In the genomic region with DNA sequence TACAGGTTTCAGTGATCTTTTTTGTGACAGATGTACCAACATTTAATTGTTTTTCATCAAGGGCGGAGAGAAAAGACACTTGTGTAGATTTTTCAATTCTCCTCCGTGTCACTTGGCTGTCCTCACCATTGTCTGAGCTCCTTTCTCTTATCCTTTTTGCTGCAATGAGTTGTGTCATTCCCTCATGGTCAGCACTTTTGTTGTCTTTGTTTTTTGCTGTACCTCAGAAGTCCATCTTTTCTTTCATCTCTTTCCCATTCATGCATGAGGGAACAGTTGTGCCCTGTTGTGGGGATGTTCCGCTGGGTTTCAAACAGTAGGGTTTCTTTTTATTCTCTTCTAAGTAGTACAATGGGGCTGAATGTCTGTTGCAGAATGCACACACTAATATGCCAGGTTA, we compare ENCODE assay signal across 22 cellular contexts.
DNase-seq lines count a peak whose midpoint lies in the region; ATAC-seq, FAIRE-seq and TF ChIP-seq lines count a peak whose summit lies in the region.
"Had no signal": no experiment of that assay in that cellular context is flagged by ENCODE, and none has a peak within 500 bp of the region (broad histone marks: within the 10 kb centered on the region; RNA-seq: fewer than 3 reads in every experiment).

No MANE protein-coding gene starts in this region.

- H3K4me3 Mint-ChIP-seq in brain (peak overlapping the region in 2 of 5 experiments; percentile 38 to 77), neural crest cell (peak overlapping the region; percentile 62)
- H3K4me3 Mint-ChIP-seq: CD4-positive, alpha-beta memory T cell had no signal

- H3K4me2 ChIP-seq in HepG2 (ENCODE audit: low read depth, low read length) (no peak overlapping the region), PC-9 (no peak overlapping the region)
- H3K4me2 ChIP-seq: BLaER1 treated with 17β-estradiol and CSF1 and Interleukin-3, amounts not matched to agents 10 nM and 100 nM had no signal

- H3K4me1 Mint-ChIP-seq in brain (peaks cover 47% of the 10 kb centered on the region), neural crest cell (peaks cover 67% of the 10 kb centered on the region)

- H3K36me3 ChIP-seq in HepG2 (replicated peaks in 1 of 2; ENCODE audit: control insufficient read depth in 1 of 2, insufficient read depth in 2 of 2, low read length in 2 of 2), result no peaks in the 10 kb centered on the region
- H3K36me3 ChIP-seq in right lobe of liver, result no peaks in the 10 kb centered on the region
- H3K36me3 ChIP-seq in PC-9 (ENCODE audit: low read depth), result no peaks in the 10 kb centered on the region
- H3K36me3 ChIP-seq: BLaER1 treated with 17β-estradiol and CSF1 and Interleukin-3, amounts not matched to agents 10 nM and 100 nM had no signal

- H4K20me1 ChIP-seq in HepG2 (ENCODE audit: insufficient read depth, low read length) (no peaks in the 10 kb centered on the region), PC-9 (ENCODE audit: insufficient read depth) (no peaks in the 10 kb centered on the region)
- H4K20me1 ChIP-seq: BLaER1 treated with 17β-estradiol and CSF1 and Interleukin-3, amounts not matched to agents 10 nM and 100 nM had no signal

- in situ Hi-C loops in HepG2 (cut with HindIII; ENCODE audit: extremely low pct_ligation_motif_present, low pct_unique_long_range_greater_than_20kb), result no loop called here
- in situ Hi-C loops in G401 (cut with HindIII; ENCODE audit: low sequenced_read_pairs), result no loop called here

- ATAC-seq in HepG2 (no peak), right lobe of liver (no peak), left colon (no peak)
- ATAC-seq: Panc1, SK-N-SH treated with all-trans-retinoic acid at 6 μM for 48 hours had no signal

- POLR2A ChIA-PET in HepG2 (lab: Yijun Ruan, JAX) (no interaction called here), PC-9 (lab: Charles Lee; ENCODE audit: unreplicated experiment) (no interaction called here)

- H3K27me3 ChIP-seq in HepG2 (ENCODE audit: control insufficient read depth in 1 of 2, insufficient read depth in 2 of 2, low read length in 2 of 2), result no peaks in the 10 kb centered on the region
- no peaks in the 10 kb centered on the region for H3K27me3 ChIP-seq in right lobe of liver
- no peaks in the 10 kb centered on the region for H3K27me3 ChIP-seq in PC-9 (ENCODE audit: insufficient read depth, low read depth)
- H3K27me3 ChIP-seq: BLaER1 treated with 17β-estradiol and CSF1 and Interleukin-3, amounts not matched to agents 10 nM and 100 nM had no signal

- no peak overlapping the region for H3K9ac ChIP-seq in HepG2 (ENCODE audit: insufficient read depth, low read depth, low read length)
- H3K9ac ChIP-seq: BLaER1 treated with 17β-estradiol and CSF1 and Interleukin-3, amounts not matched to agents 10 nM and 100 nM had no signal

- H3K36me3 Mint-ChIP-seq in brain, result no peaks in the 10 kb centered on the region
- no peaks in the 10 kb centered on the region for H3K36me3 Mint-ChIP-seq in neural crest cell (ENCODE audit: low read depth)

- H3F3A ChIP-seq in PC-9 (ENCODE audit: insufficient read depth, low read depth), result no peaks in the 10 kb centered on the region

- H3K4me3 ChIP-seq in HepG2 (replicated peaks in 1 of 3; ENCODE audit: insufficient read depth in 1 of 3, low read depth in 2 of 3, low read length in 3 of 3) (no peak overlapping the region), right lobe of liver (no peak overlapping the region), PC-9 (no peak overlapping the region)
- H3K4me3 ChIP-seq: BLaER1 treated with 17β-estradiol and CSF1 and Interleukin-3, amounts not matched to agents 10 nM and 100 nM had no signal

- TF ChIP-seq RAD21 in HepG2 (CRISPR knock-in tag; IDR thresholded peaks at IDR 0.05), result no peak

- TF ChIP-seq EP300 in HepG2 (IDR thresholded peaks at IDR 0.05; ENCODE audit: low read depth in 2 of 2, low read length in 2 of 2) (no peak), HepG2 (CRISPR knock-in tag; IDR thresholded peaks at IDR 0.05; ENCODE audit: borderline replicate concordance) (no peak)

- H3K27ac Mint-ChIP-seq in brain (peak overlapping the region in 3 of 5 experiments; percentile 0 to 94 (median 2)), neural crest cell (ENCODE audit: unreplicated experiment) (peak overlapping the region; percentile 79)
- H3K27ac Mint-ChIP-seq: CD4-positive, alpha-beta memory T cell had no signal

- no peak for FAIRE-seq in HepG2 (lab: Jason Lieb, UNC)
- FAIRE-seq: GM19239 had no signal

- TF ChIP-seq CTCF in HepG2 (CRISPR knock-in tag; IDR thresholded peaks at IDR 0.05), result no peak
- no peak for TF ChIP-seq CTCF in right lobe of liver (IDR thresholded peaks at IDR 0.05)
- no peak for TF ChIP-seq CTCF in brain (conservative IDR thresholded peaks at IDR 0.05)
- TF ChIP-seq CTCF in neural crest cell (conservative IDR thresholded peaks at IDR 0.05), result no peak
- TF ChIP-seq CTCF in PC-9 (conservative IDR thresholded peaks at IDR 0.05), result no peak

- no peaks in the 10 kb centered on the region for H3K9me2 ChIP-seq in PC-9 (ENCODE audit: insufficient read depth)

- H3K27me3 Mint-ChIP-seq in brain (peaks cover 4% of the 10 kb centered on the region), neural crest cell (ENCODE audit: low read depth) (no peaks in the 10 kb centered on the region)
- H3K27me3 Mint-ChIP-seq: CD4-positive, alpha-beta memory T cell had no signal

- no peak for DNase-seq in HepG2 (ENCODE audit: low spot score)
- no peak for DNase-seq in right lobe of liver
- DNase-seq in neural crest cell (ENCODE audit: low read depth, low spot score), result no peak
- no peak for DNase-seq in PC-9
- no peak for DNase-seq in G401 (ENCODE audit: low spot score)
- no peak for DNase-seq in left colon
- DNase-seq: 8988T; CD4-positive, alpha-beta memory T cell; DMS153; GDM1; Kasumi-1; NCI-H1694 treated with DMSO at 0.1 percent for 48 hours; NCI-H2107; NCI-H510A treated with DMSO at 0.1 percent for 48 hours; NCI-H774; NK-92 treated with Interleukin-12 subunit alpha and Interleukin-12 subunit beta, amount 100 ng/mL, for 24 hours; SIG-M5 had no signal

- intact Hi-C loops in HepG2 (cut with micrococcal nuclease; ENCODE audit: unreplicated experiment) (no loop called here), right lobe of liver (cut with DNase I) (no loop called here), PC-9 (cut with micrococcal nuclease; ENCODE audit: unreplicated experiment) (no loop called here), left colon (cut with DNase I, micrococcal nuclease) (no loop called here)

- peaks cover 0 to 7% (median 0%) of the 10 kb centered on the region in 5 experiments for H3K9me3 Mint-ChIP-seq in brain
- H3K9me3 Mint-ChIP-seq in neural crest cell, result no peaks in the 10 kb centered on the region
- H3K9me3 Mint-ChIP-seq: CD4-positive, alpha-beta memory T cell had no signal

- no peak for TF ChIP-seq POLR2A in HepG2 (IDR thresholded peaks at IDR 0.05; ENCODE audit: insufficient read depth in 1 of 2, low read depth in 2 of 2, low read length in 2 of 2)
- TF ChIP-seq POLR2A in right lobe of liver (IDR thresholded peaks at IDR 0.05), result no peak

- H3K9me3 ChIP-seq in HepG2 (ENCODE audit: low read length) (no peaks in the 10 kb centered on the region), right lobe of liver (peaks cover 0 to 3% (median 0%) of the 10 kb centered on the region in 4 donors), PC-9 (ENCODE audit: insufficient read depth, low read depth) (no peaks in the 10 kb centered on the region)

- H3K4me1 ChIP-seq in HepG2 (ENCODE audit: insufficient read depth, low read length), result no peaks in the 10 kb centered on the region
- H3K4me1 ChIP-seq in right lobe of liver, result no peaks in the 10 kb centered on the region
- H3K4me1 ChIP-seq in PC-9 (replicated peaks; ENCODE audit: insufficient read depth), result no peaks in the 10 kb centered on the region

- WGBS in HepG2 (ENCODE audit: low lambda C conversion rate), result 93% methylated on average over 3 of the region's 3 CpGs
- WGBS in right lobe of liver (ENCODE audit: insufficient coverage, low coverage, low lambda C conversion rate, missing lambda C conversion rate), result 94% methylated on average over 3 of the region's 3 CpGs

- H2AFZ ChIP-seq in HepG2 (ENCODE audit: low read length), result no peak overlapping the region
- no peak overlapping the region for H2AFZ ChIP-seq in PC-9

- CTCF ChIA-PET in HepG2 (lab: Yijun Ruan, JAX; ENCODE audit: low intra/inter-chr PET ratio, low total read pairs) (no interaction called here), PC-9 (lab: Charles Lee) (no interaction called here)

- no peak overlapping the region for H3K27ac ChIP-seq in HepG2 (ENCODE audit: extremely low read length, insufficient read depth, low read length)
- H3K27ac ChIP-seq in right lobe of liver, result no peak overlapping the region
- H3K27ac ChIP-seq in PC-9, result no peak overlapping the region
- H3K27ac ChIP-seq: BLaER1 treated with 17β-estradiol and CSF1 and Interleukin-3, amounts not matched to agents 10 nM and 100 nM had no signal

- H3K79me2 ChIP-seq in HepG2 (ENCODE audit: insufficient read depth, low read length) (no peaks in the 10 kb centered on the region), PC-9 (ENCODE audit: low read depth) (no peaks in the 10 kb centered on the region)

- no TSS peak for BruUV-seq in HepG2 (replicated peaks; lab: Mats Ljungman, UMichigan)
- BruUV-seq in PC-9 (replicated peaks; lab: Mats Ljungman, UMichigan), result no TSS peak

TF ChIP-seq in HepG2, 621 proteins besides CTCF, POLR2A, EP300 and RAD21:
- TF ChIP-seq ZNF644 (CRISPR knock-in tag; IDR thresholded peaks at IDR 0.05; ENCODE audit: low read depth) (no peak), SALL2 (CRISPR knock-in tag; IDR thresholded peaks at IDR 0.05) (no peak), MAFK (conservative IDR thresholded peaks at IDR 0.05 in 1 of 2, IDR thresholded peaks at IDR 0.05 in 1 of 2; ENCODE audit: low read length in 2 of 2) (peak; percentile 45 to 58; a peak in 3 of 4 replicates), ZFYVE20 (CRISPR knock-in tag; IDR thresholded peaks at IDR 0.05; ENCODE audit: borderline replicate concordance, low read depth) (no peak), MAFF (IDR thresholded peaks at IDR 0.05; ENCODE audit: low read depth, low read length) (peak; percentile 41; the same call in 1 of the 2 replicates), MYC (CRISPR knock-in tag; IDR thresholded peaks at IDR 0.05; ENCODE audit: borderline replicate concordance) (no peak), CCAR2 (optimal IDR thresholded peaks at IDR 0.05; ENCODE audit: low read depth, low read length) (no peak)
- TF ChIP-seq, protein P1, sequence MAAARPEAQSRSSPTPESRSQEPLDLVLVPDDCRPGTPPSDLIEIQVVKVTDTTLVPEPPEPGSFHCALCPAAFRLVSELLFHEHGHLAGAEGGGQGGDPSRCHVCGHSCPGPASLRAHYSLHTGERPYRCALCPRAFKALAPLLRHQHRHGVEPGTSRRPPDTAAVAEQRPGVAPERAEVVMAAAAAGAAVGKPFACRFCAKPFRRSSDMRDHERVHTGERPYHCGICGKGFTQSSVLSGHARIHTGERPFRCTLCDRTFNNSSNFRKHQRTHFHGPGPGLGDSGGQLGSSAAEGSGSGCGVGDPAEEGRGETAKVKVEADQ (CRISPR knock-in tag; IDR thresholded peaks at IDR 0.05; ENCODE audit: borderline replicate concordance), result no peak
